ENCODE assay signal across 10 cellular contexts in the genomic region with DNA sequence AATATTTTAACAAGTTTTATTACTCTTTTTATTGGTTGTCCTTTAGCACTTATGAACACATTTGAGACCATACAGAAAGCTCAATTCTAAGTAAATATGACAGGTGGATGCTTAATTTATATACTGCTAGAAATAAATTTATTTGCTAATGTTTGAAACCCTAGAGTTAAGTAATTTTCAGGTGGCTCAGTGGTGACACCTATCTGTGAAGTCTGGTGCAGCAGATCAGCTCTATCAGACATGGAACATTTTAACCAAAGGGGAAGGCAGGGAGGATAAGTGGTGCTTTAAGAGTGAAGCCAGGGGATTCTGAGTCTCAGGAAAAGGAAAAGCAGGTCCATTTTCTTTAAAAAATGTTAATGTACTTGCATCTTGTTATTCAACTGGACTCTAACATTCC.
DNase-seq lines count a peak whose midpoint lies in the region; TF ChIP-seq lines count a peak whose summit lies in the region.
"Had no signal": no experiment of that assay in that cellular context is flagged by ENCODE, and none has a peak within 500 bp of the region (broad histone marks: within the 10 kb centered on the region; RNA-seq: fewer than 3 reads in every experiment).

No MANE protein-coding gene starts in this region.

- TF ChIP-seq CTCF in KMS-11 (conservative IDR thresholded peaks at IDR 0.05; ENCODE audit: low read depth, low read length) (peak; percentile 59), cardiac fibroblast (IDR thresholded peaks at IDR 0.05; ENCODE audit: low read depth, low read length) (peak; percentile 68), osteoblast (IDR thresholded peaks at IDR 0.05; ENCODE audit: extremely low read depth, low read depth, low read length) (peak; percentile 57)

- H3K9me3 ChIP-seq in osteoblast (ENCODE audit: low read depth, low read length) (no peaks in the 10 kb centered on the region), MG63 (0 out of 2 replicates have a peak, but pooled peaks cover 6% of the 10 kb centered on the region)

- H3K4me2 ChIP-seq in KMS-11 (no peak overlapping the region), osteoblast (ENCODE audit: insufficient read depth, low read length) (no peak overlapping the region)

- H3K27ac ChIP-seq in KMS-11 (no peak overlapping the region), osteoblast (ENCODE audit: low read depth, low read length) (no peak overlapping the region)
- H3K27ac ChIP-seq: SK-N-MC had no signal

- H3K79me2 ChIP-seq in KMS-11 (ENCODE audit: insufficient read depth, low read depth): no peaks in the 10 kb centered on the region
- H3K79me2 ChIP-seq in osteoblast (ENCODE audit: insufficient read depth, low read length): no peaks in the 10 kb centered on the region

- H3K9ac ChIP-seq in KMS-11: no peak overlapping the region

- H4K20me1 ChIP-seq in KMS-11 (ENCODE audit: insufficient read depth) (no peaks in the 10 kb centered on the region), osteoblast (ENCODE audit: insufficient read depth, low read length) (no peaks in the 10 kb centered on the region)

- H3K4me1 ChIP-seq in KMS-11 (ENCODE audit: low read depth, poor library complexity, severe bottlenecking) (no peaks in the 10 kb centered on the region), osteoblast (ENCODE audit: insufficient read depth, low read length) (no peaks in the 10 kb centered on the region)

- H3K36me3 ChIP-seq in KMS-11 (ENCODE audit: insufficient read depth) (no peaks in the 10 kb centered on the region), osteoblast (ENCODE audit: insufficient read depth, low read length) (no peaks in the 10 kb centered on the region), MG63 (no peaks in the 10 kb centered on the region)

- H3K4me3 ChIP-seq in KMS-11 (IDR thresholded peaks at IDR 0.05; ENCODE audit: insufficient read depth, low read depth, low read length): no peak overlapping the region
- no peak overlapping the region for H3K4me3 ChIP-seq in cardiac fibroblast (replicated peaks in 1 of 2; ENCODE audit: low read depth in 2 of 2, low read length in 2 of 2)
- no peak overlapping the region for H3K4me3 ChIP-seq in osteoblast (ENCODE audit: insufficient read depth, low read length)
- no peak overlapping the region for H3K4me3 ChIP-seq in MG63
- H3K4me3 ChIP-seq: SK-N-MC had no signal

- H3K27me3 ChIP-seq in KMS-11 (ENCODE audit: insufficient read depth, low read depth) (no peaks in the 10 kb centered on the region), osteoblast (ENCODE audit: insufficient read depth, low read length) (peaks cover 2% of the 10 kb centered on the region), MG63 (peaks cover 3% of the 10 kb centered on the region; the same call in 1 of the 2 replicates)

- H2AFZ ChIP-seq in KMS-11 (ENCODE audit: low read depth) (no peak overlapping the region), osteoblast (ENCODE audit: low read length) (no peak overlapping the region)

- peak; percentile 23 to 33 for DNase-seq in activated CD4-positive, alpha-beta T cell treated with anti-CD3 and anti-CD28 coated beads, Interleukin-2, amount 50 U/mL, for 48 hours
- DNase-seq in activated CD4-positive, alpha-beta T cell treated with anti-CD3 and anti-CD28 coated beads, Interleukin-2, amount 50 U/mL, for 4 hours: no peak
- DNase-seq in cardiac fibroblast (ENCODE audit: low read depth in 2 of 2) (peak; percentile 12 to 45), osteoblast (ENCODE audit: insufficient read length, low spot score, missing footprints) (peak; percentile 72), MG63 (no peak), NCI-H1105 treated with DMSO at 0.1 percent for 48 hours (lab: John Stamatoyannopoulos, UW) (no peak), MV-4-11 (lab: John Stamatoyannopoulos, UW) (no peak)
- DNase-seq: DMS153 had no signal

Comparison
In these comparisons a context has a peak if more than half of its experiments do, and no peak if none do; other contexts are left out.
1. DNase-seq: peak in activated CD4-positive, alpha-beta T cell treated with anti-CD3 and anti-CD28 coated beads, Interleukin-2, amount 50 U/mL, for 48 hours (2 of 2), cardiac fibroblast (2 of 2) and osteoblast (single experiment); none in activated CD4-positive, alpha-beta T cell treated with anti-CD3 and anti-CD28 coated beads, Interleukin-2, amount 50 U/mL, for 4 hours (0 of 2), MG63 (single experiment), NCI-H1105 treated with DMSO at 0.1 percent for 48 hours (single experiment) and MV-4-11 (single experiment).
2. Peak in every context shown above with its lines, with median percentiles within 50 percentile points of each other: CTCF ChIP-seq.